8 cellular contexts compared by ENCODE assay signal in the genomic region with DNA sequence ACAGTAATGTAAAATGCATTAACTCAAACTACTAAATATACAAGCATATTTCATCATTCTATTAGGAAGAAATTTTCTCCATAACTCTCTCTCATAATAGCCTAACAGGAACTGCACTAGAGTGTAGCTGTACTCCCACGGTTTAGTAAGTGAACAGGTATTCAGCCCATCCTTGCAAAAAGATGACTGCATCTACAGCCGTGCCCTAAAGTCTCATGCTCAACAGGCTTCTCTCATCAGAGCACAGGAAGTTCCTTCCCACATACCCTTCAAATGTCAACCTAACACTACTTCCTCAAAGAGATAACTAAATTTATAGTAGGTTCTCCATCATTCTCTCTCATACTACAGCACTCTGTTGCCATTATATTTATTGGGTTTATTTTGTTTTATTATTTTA.
DNase-seq lines count a peak whose midpoint lies in the region; ATAC-seq lines count a peak whose summit lies in the region.

No MANE protein-coding gene starts in this region.

- H3K4me3 Mint-ChIP-seq in activated naive CD8-positive, alpha-beta T cell treated with anti-CD3 and anti-CD28 coated beads, Interleukin-2, amount 50 U/mL, for 24 hours = peak overlapping the region; percentile 37

- DNase-seq in M059J (ENCODE audit: low read depth) = peak; percentile 67
- no peak for DNase-seq in activated naive CD8-positive, alpha-beta T cell treated with anti-CD3 and anti-CD28 coated beads, Interleukin-2, amount 50 U/mL, for 24 hours
- peak; percentile 25 for DNase-seq in pons (ENCODE audit: low spot score)
- no peak for DNase-seq in foreskin melanocyte
- no peak for DNase-seq in Right ventricle myocardium inferior (ENCODE audit: missing footprints)
- DNase-seq in ecto neural progenitor cell (ENCODE audit: low spot score) = no peak

- peak overlapping the region; percentile 37 for H3K27ac Mint-ChIP-seq in activated naive CD8-positive, alpha-beta T cell treated with anti-CD3 and anti-CD28 coated beads, Interleukin-2, amount 50 U/mL, for 24 hours

- intact Hi-C loops in Right ventricle myocardium inferior (cut with DNase I) = no loop called here

- H3K27me3 Mint-ChIP-seq in activated naive CD8-positive, alpha-beta T cell treated with anti-CD3 and anti-CD28 coated beads, Interleukin-2, amount 50 U/mL, for 24 hours = no peaks in the 10 kb centered on the region

- H3K9me3 Mint-ChIP-seq in activated naive CD8-positive, alpha-beta T cell treated with anti-CD3 and anti-CD28 coated beads, Interleukin-2, amount 50 U/mL, for 24 hours = peaks cover 17% of the 10 kb centered on the region

- H3K4me1 Mint-ChIP-seq in activated naive CD8-positive, alpha-beta T cell treated with anti-CD3 and anti-CD28 coated beads, Interleukin-2, amount 50 U/mL, for 24 hours = peaks cover 43% of the 10 kb centered on the region

- ATAC-seq in GM19351 (IDR thresholded peaks at IDR 0.05; ENCODE audit: unreplicated experiment) = peak; percentile 45
- peak; percentile 88 for ATAC-seq in activated naive CD8-positive, alpha-beta T cell treated with anti-CD3 and anti-CD28 coated beads, Interleukin-2, amount 50 U/mL, for 24 hours
- ATAC-seq in GM19023 (IDR thresholded peaks at IDR 0.05; ENCODE audit: unreplicated experiment) = no peak
- ATAC-seq in Right ventricle myocardium inferior = no peak

- H3K36me3 Mint-ChIP-seq in activated naive CD8-positive, alpha-beta T cell treated with anti-CD3 and anti-CD28 coated beads, Interleukin-2, amount 50 U/mL, for 24 hours (ENCODE audit: low read depth) = peaks cover 40% of the 10 kb centered on the region

Comparison
In these comparisons a context has a peak if more than half of its experiments do, and no peak if none do; other contexts are left out.
1. ATAC-seq: peak in GM19351 (single experiment) and activated naive CD8-positive, alpha-beta T cell treated with anti-CD3 and anti-CD28 coated beads, Interleukin-2, amount 50 U/mL, for 24 hours (single experiment); none in GM19023 (single experiment) and Right ventricle myocardium inferior (single experiment).
2. DNase-seq: peak in M059J (single experiment) and pons (single experiment); none in activated naive CD8-positive, alpha-beta T cell treated with anti-CD3 and anti-CD28 coated beads, Interleukin-2, amount 50 U/mL, for 24 hours (single experiment), foreskin melanocyte (single experiment), Right ventricle myocardium inferior (single experiment) and ecto neural progenitor cell (single experiment).